8 cellular contexts compared by ENCODE assay signal in genomic region chr15:90648137-90649070, GRCh38.
DNase-seq lines count a peak whose midpoint lies in the region; ATAC-seq and TF ChIP-seq lines count a peak whose summit lies in the region.

No MANE protein-coding gene starts in this region.

- H3K27me3 ChIP-seq in iPS DF 6.9 (ENCODE audit: control insufficient read depth, insufficient read depth, low read length): no peaks in the 10 kb centered on the region

- DNase-seq in EH (ENCODE audit: low read depth) (peak; percentile 80), H4 (ENCODE audit: low spot score) (peak; percentile 83), NCI-H1105 (lab: John Stamatoyannopoulos, UW) (peak; percentile 39), T1000 (lab: John Stamatoyannopoulos, UW) (peak; percentile 32), iPS DF 6.9 (ENCODE audit: low read depth, low spot score) (peak; percentile 50)

- H3K27me3 Mint-ChIP-seq in brain: no peaks in the 10 kb centered on the region

- H3K4me3 Mint-ChIP-seq in brain: no peak overlapping the region

- H3K9me3 ChIP-seq in iPS DF 6.9 (ENCODE audit: control insufficient read depth, insufficient read depth, low read length): no peaks in the 10 kb centered on the region

- H3K9me3 Mint-ChIP-seq in brain: peaks cover 0 to 2% (median 0%) of the 10 kb centered on the region in 5 experiments

- no peaks in the 10 kb centered on the region; the same call in 1 of the 2 replicates for H3K4me1 ChIP-seq in iPS DF 6.9 (ENCODE audit: control insufficient read depth, insufficient read depth, low read length)

- H3K4me3 ChIP-seq in iPS DF 6.9 (ENCODE audit: low read length) (no peak overlapping the region), skin epidermis (no peak overlapping the region)

- peaks cover 43% of the 10 kb centered on the region for H3K4me1 Mint-ChIP-seq in brain

- WGBS in iPS DF 6.9 (ENCODE audit: insufficient coverage, insufficient read length): no CpG with 5 or more reads among the region's 14 CpGs

- no peaks in the 10 kb centered on the region for H3K36me3 ChIP-seq in iPS DF 6.9 (ENCODE audit: control insufficient read depth, insufficient read depth, low read length)

- no peak for ATAC-seq in HG02623 (IDR thresholded peaks at IDR 0.05; ENCODE audit: unreplicated experiment)

- H3K36me3 Mint-ChIP-seq in brain: peaks cover 17% of the 10 kb centered on the region

- TF ChIP-seq CTCF in brain (conservative IDR thresholded peaks at IDR 0.05): peak; percentile 95 to 96

- H3K27ac Mint-ChIP-seq in brain: peak overlapping the region; percentile 5 to 92 (median 79)

- H3K27ac ChIP-seq in iPS DF 6.9 (ENCODE audit: low read length) (no peak overlapping the region), skin epidermis (peak overlapping the region in 14 of 21 experiments; percentile 3 to 84 (median 38))

Comparison
In these comparisons a context has a peak if more than half of its experiments do, and no peak if none do; other contexts are left out.
1. DNase-seq: peak in every context shown above with its lines; median percentile 83 in H4; 80 in EH; 50 in iPS DF 6.9; 39 in NCI-H1105; 32 in T1000.